1 cellular context compared by ENCODE assay signal in the genomic region with DNA sequence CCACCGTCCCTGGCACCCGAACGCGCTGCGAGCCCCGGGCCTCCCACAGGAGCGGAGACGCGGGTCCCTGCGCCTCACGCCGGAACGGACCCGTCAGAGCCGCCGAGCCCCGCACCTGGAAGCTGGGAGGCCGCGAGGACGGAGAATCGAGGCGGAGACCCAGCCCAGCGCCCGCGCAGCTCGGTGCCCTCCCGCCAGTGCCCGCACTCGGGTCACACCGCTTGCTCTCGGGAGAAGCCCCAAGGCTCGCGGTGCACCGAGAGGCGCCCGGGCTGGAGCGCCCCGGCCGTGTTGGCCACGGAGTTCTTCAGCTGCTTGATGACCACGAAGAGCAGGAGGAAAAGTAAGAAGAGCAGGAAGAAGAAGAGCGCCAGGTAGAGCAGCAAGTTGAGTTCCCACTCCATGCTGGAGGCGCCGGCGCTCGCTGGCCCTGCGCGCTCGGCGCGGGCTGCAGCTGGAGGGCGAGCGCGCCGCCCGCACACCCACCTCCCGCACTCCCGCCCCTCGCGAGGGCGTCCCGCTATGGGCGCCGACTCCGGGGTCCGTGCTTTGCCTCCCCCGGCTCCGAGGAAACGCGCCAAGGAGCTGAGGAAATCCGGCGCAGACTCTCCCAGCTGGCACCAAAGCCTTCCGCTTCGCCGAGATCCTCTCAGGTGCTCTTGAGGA.
TF ChIP-seq lines count a peak whose summit lies in the region.

Gene SMIM43 (minus strand): TSS at position 463 of the 666 bp plus-strand sequence. CDS start 59 bp downstream, at position 404.

TF ChIP-seq in IMR-90, 13 proteins besides CTCF, POLR2A, EP300 and RAD21:
- TF ChIP-seq RCOR1 (IDR thresholded peaks at IDR 0.05; ENCODE audit: insufficient replicate concordance, low read length) (no peak), CHD1 (IDR thresholded peaks at IDR 0.05; ENCODE audit: low read depth, low read length) (no peak), MXI1 (IDR thresholded peaks at IDR 0.05; ENCODE audit: borderline replicate concordance, low read depth, low read length) (no peak), SMC3 (IDR thresholded peaks at IDR 0.05; ENCODE audit: low read depth, low read length) (no peak), FOS (IDR thresholded peaks at IDR 0.05; ENCODE audit: low read depth, low read length) (no peak), NFE2L2 (IDR thresholded peaks at IDR 0.05; ENCODE audit: low read depth, low read length) (no peak), RFX5 (IDR thresholded peaks at IDR 0.05; ENCODE audit: low read depth, low read length) (no peak), MAFK (IDR thresholded peaks at IDR 0.05; ENCODE audit: low read depth, low read length) (no peak)
- TF ChIP-seq, protein P1, sequence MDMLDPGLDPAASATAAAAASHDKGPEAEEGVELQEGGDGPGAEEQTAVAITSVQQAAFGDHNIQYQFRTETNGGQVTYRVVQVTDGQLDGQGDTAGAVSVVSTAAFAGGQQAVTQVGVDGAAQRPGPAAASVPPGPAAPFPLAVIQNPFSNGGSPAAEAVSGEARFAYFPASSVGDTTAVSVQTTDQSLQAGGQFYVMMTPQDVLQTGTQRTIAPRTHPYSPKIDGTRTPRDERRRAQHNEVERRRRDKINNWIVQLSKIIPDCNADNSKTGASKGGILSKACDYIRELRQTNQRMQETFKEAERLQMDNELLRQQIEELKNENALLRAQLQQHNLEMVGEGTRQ (IDR thresholded peaks at IDR 0.05; ENCODE audit: low read depth, low read length): no peak
